In genomic region chr7:141739250-141739649, GRCh38 we compare ENCODE assay signal across 2 cellular contexts.
TF ChIP-seq lines count a peak whose summit lies in the region.

No MANE protein-coding gene starts in this region.

TF ChIP-seq in A549, 52 proteins besides CTCF, POLR2A, EP300 and RAD21:
- no peak for TF ChIP-seq FOSL2 (IDR thresholded peaks at IDR 0.05)
- no peak for TF ChIP-seq FOSL2 (CRISPR knock-in tag; IDR thresholded peaks at IDR 0.05)
- 0 out of 3 replicates have a peak, but pooled peaks have one; percentile 24 for TF ChIP-seq BCL3 (IDR thresholded peaks at IDR 0.05)
- TF ChIP-seq CHD4 (IDR thresholded peaks at IDR 0.05; ENCODE audit: borderline replicate concordance) = no peak

TF ChIP-seq in K562, 482 proteins besides CTCF, POLR2A, EP300 and RAD21:
- peak; percentile 52; the same call in 1 of the 2 replicates for TF ChIP-seq RBFOX2 (IDR thresholded peaks at IDR 0.05; ENCODE audit: low read depth, low read length)
- TF ChIP-seq RFX1 (IDR thresholded peaks at IDR 0.05) = 0 out of 2 replicates have a peak, but pooled peaks have one; percentile 2
- no peak for TF ChIP-seq TCFL5 (CRISPR knock-in tag; conservative IDR thresholded peaks at IDR 0.05)
- TF ChIP-seq U2AF1 (optimal IDR thresholded peaks at IDR 0.05; ENCODE audit: low read depth, low read length) = peak; percentile 42
- 0 out of 2 replicates have a peak, but pooled peaks have one; percentile 18 for TF ChIP-seq POLR2G (IDR thresholded peaks at IDR 0.05; ENCODE audit: low read depth, low read length)
- TF ChIP-seq ZNF512 (tag; IDR thresholded peaks at IDR 0.05) = peak; percentile 62; the same call in 1 of the 2 replicates
TF ChIP-seq in K562: peak in this region for 5.
